Comparison of ENCODE assay signal across 17 cellular contexts in genomic region chr18:48550101-48550729, GRCh38.
"Had no signal": no experiment of that assay in that cellular context is flagged by ENCODE, and none has a peak within 500 bp of the region (broad histone marks: within the 10 kb centered on the region; RNA-seq: fewer than 3 reads in every experiment).

No MANE protein-coding gene starts in this region.

- H3K36me3 ChIP-seq: uterus had no signal

- H3K27ac Mint-ChIP-seq: activated CD4-positive, alpha-beta memory T cell treated with anti-CD3 and anti-CD28 coated beads, Interleukin-2, amount 10 ng/mL, durations not matched to agents 7 days and 5 days; activated CD4-positive, alpha-beta T cell treated with anti-CD3 and anti-CD28 coated beads for 36 hours; activated T-cell treated with anti-CD3 and anti-CD28 coated beads, Interleukin-2, amount 50 U/mL, for 72 hours; dendritic cell treated with granulocyte-macrophage colony-stimulating factor and Interleukin-4, amounts not matched to agents 40 ng/mL and 50 ng/mL, for 4 days; effector memory CD8-positive, alpha-beta T cell; stimulated activated naive CD8-positive, alpha-beta T cell treated with anti-CD3 and anti-CD28 coated beads, Interleukin-15, Interleukin-2, amounts not matched to agents 100 ng/mL and 50 ng/mL, for 24 hours; T-cell had no signal

- H3K27me3 ChIP-seq: uterus had no signal

- DNase-seq: activated CD4-positive, alpha-beta memory T cell treated with anti-CD3 and anti-CD28 coated beads, Interleukin-2, amount 10 ng/mL, durations not matched to agents 7 days and 5 days; activated CD4-positive, alpha-beta T cell treated with anti-CD3 and anti-CD28 coated beads for 36 hours; activated naive CD4-positive, alpha-beta T cell; activated T-cell treated with anti-CD3 and anti-CD28 coated beads, Interleukin-2, amount 50 U/mL, for 72 hours; central memory CD4-positive, alpha-beta T cell; effector memory CD8-positive, alpha-beta T cell; hippocampal formation; psoas muscle; stimulated activated CD4-positive, alpha-beta T cell treated with anti-CD3 and anti-CD28 coated beads, Interleukin-2, amount 100 ng/mL, for 48 hours; T-cell; WERI-Rb-1 had no signal

- H3K4me3 ChIP-seq: lung, psoas muscle, thoracic aorta, uterus had no signal

- H3K27ac ChIP-seq: psoas muscle, thoracic aorta, uterus, WERI-Rb-1 had no signal

- H3K9me3 Mint-ChIP-seq: activated CD4-positive, alpha-beta memory T cell treated with anti-CD3 and anti-CD28 coated beads, Interleukin-2, amount 10 ng/mL, durations not matched to agents 7 days and 5 days; activated T-cell treated with anti-CD3 and anti-CD28 coated beads, Interleukin-2, amount 50 U/mL, for 72 hours; dendritic cell treated with granulocyte-macrophage colony-stimulating factor and Interleukin-4, amounts not matched to agents 40 ng/mL and 50 ng/mL, for 4 days; effector memory CD8-positive, alpha-beta T cell; nephron; stimulated activated naive CD8-positive, alpha-beta T cell treated with anti-CD3 and anti-CD28 coated beads, Interleukin-15, Interleukin-2, amounts not matched to agents 100 ng/mL and 50 ng/mL, for 24 hours; T-cell had no signal

- H3K27me3 Mint-ChIP-seq: activated CD4-positive, alpha-beta T cell treated with anti-CD3 and anti-CD28 coated beads for 36 hours; dendritic cell treated with granulocyte-macrophage colony-stimulating factor and Interleukin-4, amounts not matched to agents 40 ng/mL and 50 ng/mL, for 4 days had no signal

- H3K4me3 Mint-ChIP-seq: activated CD4-positive, alpha-beta memory T cell treated with anti-CD3 and anti-CD28 coated beads, Interleukin-2, amount 10 ng/mL, durations not matched to agents 7 days and 5 days; activated CD4-positive, alpha-beta T cell treated with anti-CD3 and anti-CD28 coated beads for 36 hours; activated T-cell treated with anti-CD3 and anti-CD28 coated beads, Interleukin-2, amount 50 U/mL, for 72 hours; dendritic cell treated with granulocyte-macrophage colony-stimulating factor and Interleukin-4, amounts not matched to agents 40 ng/mL and 50 ng/mL, for 4 days; effector memory CD8-positive, alpha-beta T cell; nephron; stimulated activated naive CD8-positive, alpha-beta T cell treated with anti-CD3 and anti-CD28 coated beads, Interleukin-15, Interleukin-2, amounts not matched to agents 100 ng/mL and 50 ng/mL, for 24 hours; T-cell had no signal

- H3K4me1 Mint-ChIP-seq: activated CD4-positive, alpha-beta T cell treated with anti-CD3 and anti-CD28 coated beads for 36 hours; T-cell had no signal

- H3K9me3 ChIP-seq: psoas muscle, thoracic aorta, uterus had no signal

- H3K36me3 Mint-ChIP-seq: T-cell had no signal
